Comparison of ENCODE assay signal across 1 cellular context in the genomic region with DNA sequence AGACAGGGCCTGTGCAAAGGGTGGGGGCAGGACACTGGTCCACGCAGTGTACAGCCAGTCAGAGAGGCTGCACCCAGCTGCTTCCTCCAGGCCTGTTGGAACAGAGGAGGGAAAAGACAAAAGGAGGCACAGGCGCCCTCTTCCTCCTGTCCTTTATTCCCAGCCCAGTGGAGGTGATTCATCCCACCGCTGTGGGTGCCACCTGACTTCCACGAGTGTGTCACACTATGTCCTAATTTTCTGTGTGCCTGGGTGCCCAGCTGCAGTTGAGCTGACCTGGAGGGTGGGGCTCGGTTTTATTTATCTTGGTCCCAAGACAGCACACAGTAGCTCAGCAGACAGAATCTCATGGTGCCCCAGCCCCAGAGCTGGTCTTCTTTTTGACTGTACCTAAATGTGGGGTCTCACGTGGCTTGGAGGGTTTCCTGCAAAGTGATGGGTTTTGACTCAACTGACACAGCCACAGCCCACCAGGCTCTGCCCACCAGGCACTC.
TF ChIP-seq lines count a peak whose summit lies in the region.

No MANE protein-coding gene starts in this region.

TF ChIP-seq in H1, 55 proteins besides CTCF, POLR2A, EP300 and RAD21:
- TF ChIP-seq HDAC2 (IDR thresholded peaks at IDR 0.05; ENCODE audit: borderline replicate concordance in 1 of 2, low read depth in 2 of 2, low read length in 2 of 2), result no peak
- no peak for TF ChIP-seq EZH2 (IDR thresholded peaks at IDR 0.05; ENCODE audit: low read depth, low read length, severe bottlenecking)
- TF ChIP-seq YY1 (IDR thresholded peaks at IDR 0.05; ENCODE audit: low read depth, low read length), result no peak
- TF ChIP-seq CHD2 (IDR thresholded peaks at IDR 0.05; ENCODE audit: low read length), result no peak
- no peak for TF ChIP-seq RNF2 (IDR thresholded peaks at IDR 0.05; ENCODE audit: borderline replicate concordance, low read depth, low read length, missing control alignments, poor library complexity, severe bottlenecking)
- no peak for TF ChIP-seq CTBP2 (IDR thresholded peaks at IDR 0.05; ENCODE audit: borderline replicate concordance, insufficient read depth, insufficient read length, low read length)
- no peak for TF ChIP-seq BRCA1 (IDR thresholded peaks at IDR 0.05; ENCODE audit: low read depth, low read length)
- TF ChIP-seq ASH2L (IDR thresholded peaks at IDR 0.05; ENCODE audit: low read length), result no peak
- TF ChIP-seq CBX8 (IDR thresholded peaks at IDR 0.05; ENCODE audit: borderline replicate concordance, low read depth, low read length), result no peak
- TF ChIP-seq RXRA (IDR thresholded peaks at IDR 0.05; ENCODE audit: insufficient read depth, low read depth, low read length), result no peak
- no peak for TF ChIP-seq RBBP5 (IDR thresholded peaks at IDR 0.05; ENCODE audit: borderline replicate concordance, low read depth, low read length)
- TF ChIP-seq, protein P1, sequence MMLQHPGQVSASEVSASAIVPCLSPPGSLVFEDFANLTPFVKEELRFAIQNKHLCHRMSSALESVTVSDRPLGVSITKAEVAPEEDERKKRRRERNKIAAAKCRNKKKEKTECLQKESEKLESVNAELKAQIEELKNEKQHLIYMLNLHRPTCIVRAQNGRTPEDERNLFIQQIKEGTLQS (IDR thresholded peaks at IDR 0.05; ENCODE audit: insufficient read depth, low read depth, low read length), result no peak
- TF ChIP-seq BCL11A (IDR thresholded peaks at IDR 0.05; ENCODE audit: low read depth in 2 of 2, low read length in 2 of 2), result no peak
- TF ChIP-seq MAFK (IDR thresholded peaks at IDR 0.05; ENCODE audit: low read depth, low read length), result no peak
- no peak for TF ChIP-seq SP4 (IDR thresholded peaks at IDR 0.05; ENCODE audit: low read length)
- TF ChIP-seq SAP30 (IDR thresholded peaks at IDR 0.05; ENCODE audit: insufficient read depth, insufficient replicate concordance, low read length), result no peak
- TF ChIP-seq PHF8 (conservative IDR thresholded peaks at IDR 0.05; ENCODE audit: low read depth, low read length), result no peak
- no peak for TF ChIP-seq CREB1 (IDR thresholded peaks at IDR 0.05)
